In the genomic region with DNA sequence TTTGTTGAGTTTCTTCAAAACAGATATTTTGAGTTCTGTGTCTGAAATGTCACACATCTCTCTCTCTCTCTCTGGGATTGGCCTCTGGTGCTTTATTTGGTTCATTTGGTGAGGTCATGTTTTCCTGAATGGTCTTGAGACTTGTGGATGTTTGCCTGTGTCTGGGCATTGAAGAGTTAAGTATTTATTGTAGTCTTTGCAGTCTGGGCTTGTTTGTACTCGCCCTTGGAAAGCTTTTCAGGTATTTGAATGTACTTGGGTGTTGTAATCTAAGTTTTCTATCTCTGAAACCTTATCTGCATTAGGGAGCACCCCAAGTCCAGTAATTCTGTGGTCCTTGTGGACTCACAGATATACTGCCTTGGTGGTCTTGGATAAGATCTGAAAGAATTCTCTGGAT, we compare ENCODE assay signal across 23 cellular contexts.
"Had no signal": no experiment of that assay in that cellular context is flagged by ENCODE, and none has a peak within 500 bp of the region (broad histone marks: within the 10 kb centered on the region; RNA-seq: fewer than 3 reads in every experiment).

No MANE protein-coding gene starts in this region.

- H3K4me3 ChIP-seq: esophagus squamous epithelium, pancreas, psoas muscle, sigmoid colon, thoracic aorta, upper lobe of left lung had no signal

- H3K27ac ChIP-seq: esophagus squamous epithelium, pancreas, psoas muscle, sigmoid colon, thoracic aorta, upper lobe of left lung had no signal

- H3K36me3 Mint-ChIP-seq: memory B cell; stimulated activated effector memory CD8-positive, alpha-beta T cell treated with anti-CD3 and anti-CD28 coated beads, Interleukin-12 subunit alpha, Interleukin-12 subunit beta, amount 100 ng/mL, for 72 hours had no signal

- DNase-seq: activated CD4-positive, alpha-beta T cell treated with anti-CD3 and anti-CD28 coated beads, Interleukin-2, amount 50 U/mL, for 1 hour; activated CD8-positive, alpha-beta T cell treated with anti-CD3 and anti-CD28 coated beads for 36 hours; activated gamma-delta T cell treated with Interleukin-2 at 50 U/mL for 16 hours; activated T-cell treated with anti-CD3 and anti-CD28 coated beads, Interleukin-2, amount 50 U/mL, for 4 hours; dermis blood vessel endothelial cell; effector CD4-positive, alpha-beta T cell; esophagus squamous epithelium; immature natural killer cell; midbrain; naive thymus-derived CD4-positive, alpha-beta T cell; pancreas; psoas muscle; sigmoid colon; small intestine; stimulated activated CD4-positive, alpha-beta T cell treated with anti-CD3 and anti-CD28 coated beads, Interleukin-4, amount 100 ng/mL, for 24 hours; T-helper 2 cell; upper lobe of left lung had no signal

- ATAC-seq: activated CD8-positive, alpha-beta T cell treated with anti-CD3 and anti-CD28 coated beads for 36 hours; activated naive CD4-positive, alpha-beta T cell treated with anti-CD3 and anti-CD28 coated beads, Interleukin-2, amount 50 U/mL, for 72 hours; activated T-cell treated with anti-CD3 and anti-CD28 coated beads, Interleukin-2, amount 50 U/mL, for 4 hours; activated T-helper 17 cell treated with anti-CD3 and anti-CD28 coated beads, Interleukin-2, amount 50 U/mL, for 72 hours; naive thymus-derived CD4-positive, alpha-beta T cell; pancreas; psoas muscle; stimulated activated effector memory CD8-positive, alpha-beta T cell treated with anti-CD3 and anti-CD28 coated beads, Interleukin-12 subunit alpha, Interleukin-12 subunit beta, amount 100 ng/mL, for 72 hours had no signal

- H3K9me3 ChIP-seq: pancreas had no signal

- H3K27ac Mint-ChIP-seq: activated CD8-positive, alpha-beta T cell treated with anti-CD3 and anti-CD28 coated beads for 36 hours; activated naive CD4-positive, alpha-beta T cell treated with anti-CD3 and anti-CD28 coated beads, Interleukin-2, amount 50 U/mL, for 72 hours; activated T-helper 17 cell treated with anti-CD3 and anti-CD28 coated beads, Interleukin-2, amount 50 U/mL, for 72 hours; immature natural killer cell; memory B cell; stimulated activated effector memory CD8-positive, alpha-beta T cell treated with anti-CD3 and anti-CD28 coated beads, Interleukin-12 subunit alpha, Interleukin-12 subunit beta, amount 100 ng/mL, for 72 hours; stimulated activated naive CD8-positive, alpha-beta T cell treated with anti-CD3 and anti-CD28 coated beads, Interleukin-15, Interleukin-2, amounts not matched to agents 100 ng/mL and 50 ng/mL, for 24 hours had no signal

- H3K4me3 Mint-ChIP-seq: activated CD8-positive, alpha-beta T cell treated with anti-CD3 and anti-CD28 coated beads for 36 hours; activated T-cell treated with anti-CD3 and anti-CD28 coated beads, Interleukin-2, amount 50 U/mL, for 4 hours; activated T-helper 17 cell treated with anti-CD3 and anti-CD28 coated beads, Interleukin-2, amount 50 U/mL, for 72 hours; immature natural killer cell; memory B cell; naive thymus-derived CD4-positive, alpha-beta T cell; stimulated activated effector memory CD8-positive, alpha-beta T cell treated with anti-CD3 and anti-CD28 coated beads, Interleukin-12 subunit alpha, Interleukin-12 subunit beta, amount 100 ng/mL, for 72 hours; stimulated activated naive CD8-positive, alpha-beta T cell treated with anti-CD3 and anti-CD28 coated beads, Interleukin-15, Interleukin-2, amounts not matched to agents 100 ng/mL and 50 ng/mL, for 24 hours had no signal

- H3K27me3 Mint-ChIP-seq: activated T-helper 17 cell treated with anti-CD3 and anti-CD28 coated beads, Interleukin-2, amount 50 U/mL, for 72 hours had no signal

- H3K4me1 ChIP-seq: pancreas, psoas muscle, sigmoid colon, upper lobe of left lung had no signal

- H3K27me3 ChIP-seq: esophagus squamous epithelium, pancreas, sigmoid colon, upper lobe of left lung had no signal

- H3K36me3 ChIP-seq: esophagus squamous epithelium, pancreas, sigmoid colon, thoracic aorta, upper lobe of left lung had no signal

- H3K4me1 Mint-ChIP-seq: immature natural killer cell, memory B cell had no signal
